In genomic region chr4:61662362-61662761, GRCh38 we compare ENCODE assay signal across 23 cellular contexts.
"Had no signal": no experiment of that assay in that cellular context is flagged by ENCODE, and none has a peak within 500 bp of the region (broad histone marks: within the 10 kb centered on the region; RNA-seq: fewer than 3 reads in every experiment).

No MANE protein-coding gene starts in this region.

- H3K27ac ChIP-seq: KMS-11, SJSA1, SK-N-MC had no signal

- H3K4me1 Mint-ChIP-seq: IgD-negative memory B cell had no signal

- H3K4me1 ChIP-seq: SJSA1 had no signal

- H3K36me3 Mint-ChIP-seq: IgD-negative memory B cell had no signal

- ATAC-seq: K562 had no signal

- DNase-seq: Kasumi-1, MM.1S, NCI-H1092 treated with DMSO at 0.1 percent for 48 hours, NCI-H1436, NCI-H187, NCI-H2029, NCI-H2081 treated with DMSO at 0.1 percent for 48 hours, NCI-H2171, NCI-H226, NCI-H446, NCI-H510A, NCI-H524 treated with DMSO at 0.1 percent for 48 hours, NCI-H69, NCI-H774, Right ventricle myocardium superior, RPMI8226, SIG-M5 had no signal

- FAIRE-seq: K562, RCC 7860 had no signal

- H3K36me3 ChIP-seq: SJSA1 had no signal

- H3K27ac Mint-ChIP-seq: IgD-negative memory B cell had no signal

- H3K27me3 Mint-ChIP-seq: IgD-negative memory B cell had no signal

- H3K4me3 ChIP-seq: K562, SJSA1, SK-N-MC had no signal

- H3K4me3 Mint-ChIP-seq: IgD-negative memory B cell had no signal

- H3K27me3 ChIP-seq: SJSA1 had no signal

- H3K9me3 ChIP-seq: SJSA1 had no signal

- H3K9ac ChIP-seq: KMS-11 had no signal

- H3K4me2 ChIP-seq: KMS-11 had no signal
